In the genomic region with DNA sequence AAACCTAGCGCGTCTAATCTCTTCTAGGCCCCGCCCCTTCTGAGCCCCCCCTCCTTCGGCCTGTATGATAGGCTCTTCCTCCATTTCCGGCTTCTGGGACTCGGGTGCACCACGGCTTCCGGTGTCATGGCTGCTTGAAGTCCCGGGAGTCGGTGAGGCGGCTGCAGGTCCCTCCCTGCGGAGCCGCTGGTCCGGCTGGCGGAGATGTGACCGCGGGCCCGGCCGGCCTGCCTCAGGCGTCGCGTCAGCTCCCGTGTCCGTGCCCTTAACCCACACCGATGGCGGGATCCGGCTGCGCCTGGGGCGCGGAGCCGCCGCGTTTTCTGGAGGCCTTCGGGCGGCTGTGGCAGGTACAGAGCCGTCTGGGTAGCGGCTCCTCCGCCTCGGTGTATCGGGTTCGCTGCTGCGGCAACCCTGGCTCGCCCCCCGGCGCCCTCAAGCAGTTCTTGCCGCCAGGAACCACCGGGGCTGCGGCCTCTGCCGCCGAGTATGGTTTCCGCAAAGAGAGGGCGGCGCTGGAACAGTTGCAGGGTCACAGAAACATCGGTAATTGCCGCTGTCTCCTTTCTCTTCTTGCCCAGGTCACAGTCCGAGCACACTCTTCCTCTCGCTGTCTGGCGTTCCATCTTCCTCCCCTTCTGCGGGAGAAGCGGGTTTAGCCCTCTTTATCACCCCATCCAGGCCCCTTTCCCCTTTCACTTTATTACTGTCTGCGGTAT, we compare ENCODE assay signal across 1 cellular context.
TF ChIP-seq lines count a peak whose summit lies in the region.

TSS of gene UHMK1 (plus strand) at position 96 of the 719 bp plus-strand sequence. CDS start at position 279, 183 bp downstream.

TF ChIP-seq in WTC11, 78 proteins besides CTCF, POLR2A, EP300 and RAD21 (continued from another document):
- TF ChIP-seq MAX (CRISPR knock-in tag; IDR thresholded peaks at IDR 0.05) (peak; percentile 64), ELF4 (CRISPR knock-in tag; IDR thresholded peaks at IDR 0.05; ENCODE audit: low read depth) (no peak), FOXP1 (CRISPR knock-in tag; IDR thresholded peaks at IDR 0.05; ENCODE audit: borderline replicate concordance) (peak; percentile 83), E2F4 (CRISPR knock-in tag; IDR thresholded peaks at IDR 0.05; ENCODE audit: borderline replicate concordance, low read depth) (no peak), ETV6 (CRISPR knock-in tag; IDR thresholded peaks at IDR 0.05) (0 out of 2 replicates have a peak, but pooled peaks have one; percentile 24)
- TF ChIP-seq, protein P1, sequence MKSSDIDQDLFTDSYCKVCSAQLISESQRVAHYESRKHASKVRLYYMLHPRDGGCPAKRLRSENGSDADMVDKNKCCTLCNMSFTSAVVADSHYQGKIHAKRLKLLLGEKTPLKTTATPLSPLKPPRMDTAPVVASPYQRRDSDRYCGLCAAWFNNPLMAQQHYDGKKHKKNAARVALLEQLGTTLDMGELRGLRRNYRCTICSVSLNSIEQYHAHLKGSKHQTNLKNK (CRISPR knock-in tag; IDR thresholded peaks at IDR 0.05) = no peak
- TF ChIP-seq, protein P2, sequence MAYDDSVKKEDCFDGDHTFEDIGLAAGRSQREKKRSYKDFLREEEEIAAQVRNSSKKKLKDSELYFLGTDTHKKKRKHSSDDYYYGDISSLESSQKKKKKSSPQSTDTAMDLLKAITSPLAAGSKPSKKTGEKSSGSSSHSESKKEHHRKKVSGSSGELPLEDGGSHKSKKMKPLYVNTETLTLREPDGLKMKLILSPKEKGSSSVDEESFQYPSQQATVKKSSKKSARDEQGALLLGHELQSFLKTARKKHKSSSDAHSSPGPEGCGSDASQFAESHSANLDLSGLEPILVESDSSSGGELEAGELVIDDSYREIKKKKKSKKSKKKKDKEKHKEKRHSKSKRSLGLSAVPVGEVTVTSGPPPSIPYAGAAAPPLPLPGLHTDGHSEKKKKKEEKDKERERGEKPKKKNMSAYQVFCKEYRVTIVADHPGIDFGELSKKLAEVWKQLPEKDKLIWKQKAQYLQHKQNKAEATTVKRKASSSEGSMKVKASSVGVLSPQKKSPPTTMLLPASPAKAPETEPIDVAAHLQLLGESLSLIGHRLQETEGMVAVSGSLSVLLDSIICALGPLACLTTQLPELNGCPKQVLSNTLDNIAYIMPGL (CRISPR knock-in tag; IDR thresholded peaks at IDR 0.05) = peak; percentile 54; the same call in 1 of the 2 replicates
